15 cellular contexts compared by ENCODE assay signal in genomic region chr2:229650886-229651285, GRCh38.
DNase-seq lines count a peak whose midpoint lies in the region; TF ChIP-seq lines count a peak whose summit lies in the region.
"Had no signal": no experiment of that assay in that cellular context is flagged by ENCODE, and none has a peak within 500 bp of the region (broad histone marks: within the 10 kb centered on the region; RNA-seq: fewer than 3 reads in every experiment).

No MANE protein-coding gene starts in this region.

- no peaks in the 10 kb centered on the region for H4K20me1 ChIP-seq in neural cell (ENCODE audit: insufficient read depth)
- H4K20me1 ChIP-seq in GM23248 (ENCODE audit: insufficient read depth), result no peaks in the 10 kb centered on the region
- H4K20me1 ChIP-seq: BLaER1 treated with 17β-estradiol and CSF1 and Interleukin-3, amounts not matched to agents 10 nM and 100 nM had no signal

- H3F3A ChIP-seq in neural cell (ENCODE audit: insufficient read depth, low read length, poor library complexity, severe bottlenecking) (no peaks in the 10 kb centered on the region), GM23248 (ENCODE audit: insufficient read depth) (no peaks in the 10 kb centered on the region)

- H3K4me1 ChIP-seq in GM23248 (ENCODE audit: insufficient read depth), result no peaks in the 10 kb centered on the region
- H3K4me1 ChIP-seq: BLaER1 treated with 17β-estradiol and CSF1 and Interleukin-3, amounts not matched to agents 10 nM and 100 nM had no signal

- peak; percentile 34 for DNase-seq in Ammon's horn (ENCODE audit: low spot score)
- peak; percentile 70 for DNase-seq in globus pallidus (ENCODE audit: low spot score)
- DNase-seq in superior temporal gyrus (ENCODE audit: extremely low spot score), result peak; percentile 67
- no peak for DNase-seq in GM23248
- DNase-seq in NCI-H146 treated with DMSO at 0.1 percent for 48 hours (lab: John Stamatoyannopoulos, UW; ENCODE audit: unreplicated experiment), result no peak
- DNase-seq in activated T-cell treated with anti-CD3 and anti-CD28 coated beads for 4 hours, result no peak
- DNase-seq: Calu3; CD8-positive, alpha-beta T cell; DMS79 treated with DMSO at 0.1 percent for 48 hours; HCEC 1CT had no signal

- H3K79me2 ChIP-seq in neural cell (replicated peaks; ENCODE audit: insufficient read depth, low read length) (peaks cover 5% of the 10 kb centered on the region), GM23248 (ENCODE audit: insufficient read depth) (no peaks in the 10 kb centered on the region)

- H3K9ac ChIP-seq in neural cell (ENCODE audit: low read length), result no peak overlapping the region
- no peak overlapping the region for H3K9ac ChIP-seq in GM23248
- H3K9ac ChIP-seq: BLaER1 treated with 17β-estradiol and CSF1 and Interleukin-3, amounts not matched to agents 10 nM and 100 nM had no signal

- in situ Hi-C loops in GM23248 (cut with MboI), result no loop called here

- TF ChIP-seq CTCF in neural cell (IDR thresholded peaks at IDR 0.05; ENCODE audit: poor library complexity, severe bottlenecking), result no peak

- no peaks in the 10 kb centered on the region for H3K9me2 ChIP-seq in neural cell (ENCODE audit: insufficient read depth, low read length)
- H3K9me2 ChIP-seq in GM23248 (ENCODE audit: insufficient read depth), result no peaks in the 10 kb centered on the region

- WGBS in GM23248 (ENCODE audit: low coverage in 1 of 2, low lambda C conversion rate in 2 of 2, missing lambda C conversion rate in 2 of 2), 2 experiments, result 48 to 76% methylated on average over 3 of the region's 3 CpGs

- H3K4me3 ChIP-seq in neural cell (ENCODE audit: low read length) (no peak overlapping the region), GM23248 (no peak overlapping the region)
- H3K4me3 ChIP-seq: BLaER1 treated with 17β-estradiol and CSF1 and Interleukin-3, amounts not matched to agents 10 nM and 100 nM; GM12878; GM23338 had no signal

- H3K4me2 ChIP-seq in neural cell (ENCODE audit: low read length), result no peak overlapping the region
- H3K4me2 ChIP-seq in GM23248 (ENCODE audit: unreplicated experiment), result no peak overlapping the region
- H3K4me2 ChIP-seq: BLaER1 treated with 17β-estradiol and CSF1 and Interleukin-3, amounts not matched to agents 10 nM and 100 nM; GM23338 had no signal

- no peaks in the 10 kb centered on the region for H3K36me3 ChIP-seq in neural cell (ENCODE audit: insufficient read depth, low read length)
- no peaks in the 10 kb centered on the region for H3K36me3 ChIP-seq in GM23248 (ENCODE audit: low read depth)
- H3K36me3 ChIP-seq: BLaER1 treated with 17β-estradiol and CSF1 and Interleukin-3, amounts not matched to agents 10 nM and 100 nM had no signal

- H3K27me3 ChIP-seq in neural cell (ENCODE audit: insufficient read depth, low read depth, low read length) (no peaks in the 10 kb centered on the region), GM23248 (replicated peaks; ENCODE audit: insufficient read depth) (no peaks in the 10 kb centered on the region)
- H3K27me3 ChIP-seq: BLaER1 treated with 17β-estradiol and CSF1 and Interleukin-3, amounts not matched to agents 10 nM and 100 nM had no signal

- H3K27ac ChIP-seq in neural cell (ENCODE audit: low read length), result peak overlapping the region; percentile 48
- no peak overlapping the region for H3K27ac ChIP-seq in GM23248
- H3K27ac ChIP-seq: 22Rv1; BLaER1 treated with 17β-estradiol and CSF1 and Interleukin-3, amounts not matched to agents 10 nM and 100 nM had no signal

- no peaks in the 10 kb centered on the region for H3K9me3 ChIP-seq in neural cell (ENCODE audit: low read length)
- H3K9me3 ChIP-seq in GM23248 (ENCODE audit: low read depth), result no peaks in the 10 kb centered on the region
- H3K9me3 ChIP-seq: BLaER1 treated with 17β-estradiol and CSF1 and Interleukin-3, amounts not matched to agents 10 nM and 100 nM had no signal

- H2AFZ ChIP-seq in neural cell (ENCODE audit: low read depth, low read length) (no peak overlapping the region), GM23248 (no peak overlapping the region)
- H2AFZ ChIP-seq: GM23338 had no signal

- no peak for TF ChIP-seq RAD21 in neural cell (conservative IDR thresholded peaks at IDR 0.05)

- TF ChIP-seq EP300 in neural cell (conservative IDR thresholded peaks at IDR 0.05; ENCODE audit: poor library complexity, severe bottlenecking), result no peak

TF ChIP-seq in neural cell, 6 proteins besides CTCF, POLR2A, EP300 and RAD21:
- TF ChIP-seq SMC3 (conservative IDR thresholded peaks at IDR 0.05; ENCODE audit: poor library complexity), result no peak
- TF ChIP-seq REST (IDR thresholded peaks at IDR 0.05; ENCODE audit: borderline replicate concordance), result no peak
- TF ChIP-seq MXI1 (conservative IDR thresholded peaks at IDR 0.05; ENCODE audit: poor library complexity, severe bottlenecking), result no peak
- no peak for TF ChIP-seq TAF1 (IDR thresholded peaks at IDR 0.05; ENCODE audit: low read depth)
- no peak for TF ChIP-seq POLR2AphosphoS5 (IDR thresholded peaks at IDR 0.05)
- TF ChIP-seq EZH2 (IDR thresholded peaks at IDR 0.05; ENCODE audit: borderline replicate concordance, insufficient read depth, low read length, poor library complexity, severe bottlenecking), result no peak

Comparison
In these comparisons a context has a peak if more than half of its experiments do, and no peak if none do; other contexts are left out.
1. DNase-seq: peak in Ammon's horn (single experiment), globus pallidus (single experiment) and superior temporal gyrus (single experiment); none in GM23248 (single experiment), NCI-H146 treated with DMSO at 0.1 percent for 48 hours (single experiment) and activated T-cell treated with anti-CD3 and anti-CD28 coated beads for 4 hours (single experiment).